ENCODE assay signal across 2 cellular contexts in the genomic region with DNA sequence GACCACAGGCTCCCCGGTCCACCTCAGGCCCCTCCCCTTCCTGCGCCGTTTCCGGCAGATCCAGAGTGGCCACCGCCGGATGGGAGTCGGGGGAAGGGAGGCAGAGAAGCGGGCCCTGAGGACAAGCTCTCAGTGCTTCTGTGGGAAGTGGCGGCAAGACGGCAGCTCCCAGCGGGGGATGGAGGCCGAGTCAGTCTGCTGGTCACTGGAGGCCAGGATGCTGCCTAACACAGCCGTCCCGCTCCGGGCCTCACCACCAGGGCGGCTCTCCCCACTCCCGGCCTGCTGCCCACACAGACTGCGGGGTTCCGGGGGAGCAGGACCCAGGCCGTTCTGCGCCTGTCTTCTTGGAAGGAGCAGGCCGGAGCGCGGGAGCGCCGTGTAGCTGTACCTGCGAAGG.
TF ChIP-seq lines count a peak whose summit lies in the region.

No MANE protein-coding gene starts in this region.

TF ChIP-seq in IMR-90, 13 proteins besides CTCF, POLR2A, EP300 and RAD21:
- TF ChIP-seq FOS (IDR thresholded peaks at IDR 0.05; ENCODE audit: low read depth, low read length) (no peak), CEBPB (IDR thresholded peaks at IDR 0.05; ENCODE audit: low read depth, low read length) (no peak), BHLHE40 (IDR thresholded peaks at IDR 0.05; ENCODE audit: low read depth, low read length) (no peak), SMC3 (IDR thresholded peaks at IDR 0.05; ENCODE audit: low read depth, low read length) (no peak), MXI1 (IDR thresholded peaks at IDR 0.05; ENCODE audit: borderline replicate concordance, low read depth, low read length) (no peak), MAZ (IDR thresholded peaks at IDR 0.05; ENCODE audit: borderline replicate concordance, low read depth, low read length) (no peak), NFE2L2 (IDR thresholded peaks at IDR 0.05; ENCODE audit: low read depth, low read length) (no peak), RCOR1 (IDR thresholded peaks at IDR 0.05; ENCODE audit: insufficient replicate concordance, low read length) (no peak), CHD1 (IDR thresholded peaks at IDR 0.05; ENCODE audit: low read depth, low read length) (no peak), RFX5 (IDR thresholded peaks at IDR 0.05; ENCODE audit: low read depth, low read length) (no peak), MAFK (IDR thresholded peaks at IDR 0.05; ENCODE audit: low read depth, low read length) (no peak)
- TF ChIP-seq, protein P1, sequence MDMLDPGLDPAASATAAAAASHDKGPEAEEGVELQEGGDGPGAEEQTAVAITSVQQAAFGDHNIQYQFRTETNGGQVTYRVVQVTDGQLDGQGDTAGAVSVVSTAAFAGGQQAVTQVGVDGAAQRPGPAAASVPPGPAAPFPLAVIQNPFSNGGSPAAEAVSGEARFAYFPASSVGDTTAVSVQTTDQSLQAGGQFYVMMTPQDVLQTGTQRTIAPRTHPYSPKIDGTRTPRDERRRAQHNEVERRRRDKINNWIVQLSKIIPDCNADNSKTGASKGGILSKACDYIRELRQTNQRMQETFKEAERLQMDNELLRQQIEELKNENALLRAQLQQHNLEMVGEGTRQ (IDR thresholded peaks at IDR 0.05; ENCODE audit: low read depth, low read length), result no peak
- TF ChIP-seq, protein P2, sequence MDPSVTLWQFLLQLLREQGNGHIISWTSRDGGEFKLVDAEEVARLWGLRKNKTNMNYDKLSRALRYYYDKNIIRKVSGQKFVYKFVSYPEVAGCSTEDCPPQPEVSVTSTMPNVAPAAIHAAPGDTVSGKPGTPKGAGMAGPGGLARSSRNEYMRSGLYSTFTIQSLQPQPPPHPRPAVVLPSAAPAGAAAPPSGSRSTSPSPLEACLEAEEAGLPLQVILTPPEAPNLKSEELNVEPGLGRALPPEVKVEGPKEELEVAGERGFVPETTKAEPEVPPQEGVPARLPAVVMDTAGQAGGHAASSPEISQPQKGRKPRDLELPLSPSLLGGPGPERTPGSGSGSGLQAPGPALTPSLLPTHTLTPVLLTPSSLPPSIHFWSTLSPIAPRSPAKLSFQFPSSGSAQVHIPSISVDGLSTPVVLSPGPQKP (IDR thresholded peaks at IDR 0.05; ENCODE audit: borderline replicate concordance, low read depth, low read length), result no peak

TF ChIP-seq in HepG2, 621 proteins besides CTCF, POLR2A, EP300 and RAD21:
- TF ChIP-seq, protein P3, sequence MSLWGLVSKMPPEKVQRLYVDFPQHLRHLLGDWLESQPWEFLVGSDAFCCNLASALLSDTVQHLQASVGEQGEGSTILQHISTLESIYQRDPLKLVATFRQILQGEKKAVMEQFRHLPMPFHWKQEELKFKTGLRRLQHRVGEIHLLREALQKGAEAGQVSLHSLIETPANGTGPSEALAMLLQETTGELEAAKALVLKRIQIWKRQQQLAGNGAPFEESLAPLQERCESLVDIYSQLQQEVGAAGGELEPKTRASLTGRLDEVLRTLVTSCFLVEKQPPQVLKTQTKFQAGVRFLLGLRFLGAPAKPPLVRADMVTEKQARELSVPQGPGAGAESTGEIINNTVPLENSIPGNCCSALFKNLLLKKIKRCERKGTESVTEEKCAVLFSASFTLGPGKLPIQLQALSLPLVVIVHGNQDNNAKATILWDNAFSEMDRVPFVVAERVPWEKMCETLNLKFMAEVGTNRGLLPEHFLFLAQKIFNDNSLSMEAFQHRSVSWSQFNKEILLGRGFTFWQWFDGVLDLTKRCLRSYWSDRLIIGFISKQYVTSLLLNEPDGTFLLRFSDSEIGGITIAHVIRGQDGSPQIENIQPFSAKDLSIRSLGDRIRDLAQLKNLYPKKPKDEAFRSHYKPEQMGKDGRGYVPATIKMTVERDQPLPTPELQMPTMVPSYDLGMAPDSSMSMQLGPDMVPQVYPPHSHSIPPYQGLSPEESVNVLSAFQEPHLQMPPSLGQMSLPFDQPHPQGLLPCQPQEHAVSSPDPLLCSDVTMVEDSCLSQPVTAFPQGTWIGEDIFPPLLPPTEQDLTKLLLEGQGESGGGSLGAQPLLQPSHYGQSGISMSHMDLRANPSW (CRISPR knock-in tag; IDR thresholded peaks at IDR 0.05; ENCODE audit: borderline replicate concordance), result no peak
- no peak for TF ChIP-seq ESRRA (CRISPR knock-in tag; IDR thresholded peaks at IDR 0.05; ENCODE audit: low read depth)
- no peak for TF ChIP-seq TRIM24 (CRISPR knock-in tag; IDR thresholded peaks at IDR 0.05)
- peak; percentile 65 for TF ChIP-seq AGO2 (optimal IDR thresholded peaks at IDR 0.05; ENCODE audit: low read depth, low read length)
